In the genomic region with DNA sequence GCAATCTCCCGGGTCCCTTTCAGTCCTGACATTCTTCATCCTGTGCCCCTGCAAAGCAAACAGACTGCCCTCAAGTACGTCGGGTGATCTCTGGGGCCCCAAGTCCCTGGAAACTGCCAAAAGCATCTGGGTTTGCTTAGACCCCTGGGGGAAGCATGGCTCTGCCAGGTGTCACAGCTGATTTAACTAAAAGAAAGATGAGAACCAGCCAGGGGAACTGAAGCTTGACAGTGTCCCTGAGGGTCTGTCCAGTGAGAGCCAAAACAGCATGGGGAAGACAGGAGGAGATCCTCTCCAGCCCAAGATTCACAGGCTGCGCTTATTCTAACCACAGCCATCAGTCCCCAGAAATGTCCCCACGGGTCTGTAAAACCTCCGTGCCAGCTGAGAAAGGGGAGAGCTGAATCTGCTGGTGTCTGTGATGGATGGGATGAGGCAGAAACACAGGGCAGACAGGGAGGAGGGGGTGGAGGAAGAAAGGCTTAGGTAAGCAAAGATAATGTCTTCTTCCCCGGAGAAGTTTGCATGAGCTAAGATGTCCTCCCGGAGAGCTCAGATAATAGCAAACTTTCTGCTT, we compare ENCODE assay signal across 16 cellular contexts. TPM values are rescaled to one million over a fixed set of nuclear protein-coding genes. Genes with fewer than 3 reads are reported as not detected.
DNase-seq lines count a peak whose midpoint lies in the region; ATAC-seq and TF ChIP-seq lines count a peak whose summit lies in the region.
"Had no signal": no experiment of that assay in that cellular context is flagged by ENCODE, and none has a peak within 500 bp of the region (broad histone marks: within the 10 kb centered on the region; RNA-seq: fewer than 3 reads in every experiment).

No MANE protein-coding gene starts in this region.

- TF ChIP-seq RAD21 in SK-N-SH (IDR thresholded peaks at IDR 0.05; ENCODE audit: low read length): no peak; the same call in 1 of the 2 replicates

- H4K20me1 ChIP-seq in SK-N-SH (ENCODE audit: insufficient read depth): no peaks in the 10 kb centered on the region

- H3K27ac Mint-ChIP-seq in neural crest cell (ENCODE audit: unreplicated experiment): peak overlapping the region; percentile 30
- H3K27ac Mint-ChIP-seq: activated naive CD8-positive, alpha-beta T cell treated with anti-CD3 and anti-CD28 coated beads, Interleukin-2, amount 50 U/mL, for 24 hours; CD4-positive, alpha-beta memory T cell; natural killer cell treated with Interleukin-12 subunit alpha and Interleukin-12 subunit beta and Interleukin-15 and Interleukin-18, amount 100 ng/mL, for 72 hours had no signal

- no peaks in the 10 kb centered on the region for H3K27me3 Mint-ChIP-seq in neural crest cell (ENCODE audit: low read depth)

- CTCF ChIA-PET in SK-N-SH (lab: Yijun Ruan, JAX): interaction anchor here (0.7 to 1.3 kb wide), 4 partner anchors 10 to 273 kb away, joined by 3 to 6 read pairs (median 4); no protein-coding TSS in a partner anchor

- H3K9me3 Mint-ChIP-seq in neural crest cell: peaks cover 7% of the 10 kb centered on the region
- H3K9me3 Mint-ChIP-seq: natural killer cell treated with Interleukin-12 subunit alpha and Interleukin-12 subunit beta and Interleukin-15 and Interleukin-18, amount 100 ng/mL, for 72 hours had no signal

- H3K9me2 ChIP-seq in SK-N-SH: no peaks in the 10 kb centered on the region

- DNase-seq in BE2C: peak; percentile 81
- DNase-seq in NB4 (ENCODE audit: low read depth): peak; percentile 30
- DNase-seq in SK-N-SH: peak; percentile 82
- no peak for DNase-seq in neural crest cell (ENCODE audit: low read depth, low spot score)
- no peak for DNase-seq in COLO668 (lab: John Stamatoyannopoulos, UW; ENCODE audit: unreplicated experiment)
- no peak for DNase-seq in activated CD4-positive, alpha-beta T cell treated with anti-CD3 and anti-CD28 coated beads for 4 hours
- DNase-seq: ACHN; activated naive CD8-positive, alpha-beta T cell treated with anti-CD3 and anti-CD28 coated beads, Interleukin-2, amount 50 U/mL, for 24 hours; CD4-positive, alpha-beta memory T cell; NCI-H1694; NCI-H524; stimulated activated CD4-positive, alpha-beta T cell treated with anti-CD3 and anti-CD28 coated beads, Interleukin-12 subunit alpha, Interleukin-12 subunit beta, amount 100 ng/mL, for 4 hours had no signal

- no peak for TF ChIP-seq CTCF in BE2C (IDR thresholded peaks at IDR 0.05; ENCODE audit: low read depth, low read length)
- TF ChIP-seq CTCF in NB4 (IDR thresholded peaks at IDR 0.05; ENCODE audit: low read depth, low read length): no peak
- no peak for TF ChIP-seq CTCF in SK-N-SH (IDR thresholded peaks at IDR 0.05)
- TF ChIP-seq CTCF in neural crest cell (conservative IDR thresholded peaks at IDR 0.05): no peak

- WGBS in SK-N-SH (ENCODE audit: low lambda C conversion rate): 22% methylated on average over 8 of the region's 8 CpGs

- ATAC-seq in HG02884 (IDR thresholded peaks at IDR 0.05; ENCODE audit: unreplicated experiment): no peak
- no peak for ATAC-seq in HG02798 (IDR thresholded peaks at IDR 0.05; ENCODE audit: poor library complexity, unreplicated experiment)
- ATAC-seq: activated naive CD8-positive, alpha-beta T cell treated with anti-CD3 and anti-CD28 coated beads, Interleukin-2, amount 50 U/mL, for 24 hours; natural killer cell treated with Interleukin-12 subunit alpha and Interleukin-12 subunit beta and Interleukin-15 and Interleukin-18, amount 100 ng/mL, for 72 hours had no signal

- H3K27ac ChIP-seq in SK-N-SH (ENCODE audit: low read depth in 2 of 2, low read length in 1 of 2): peak overlapping the region in 1 of 2 experiments; percentile 67; a peak in 2 of 4 replicates
- H3K27ac ChIP-seq: vagina had no signal

- no peaks in the 10 kb centered on the region for H3K79me2 ChIP-seq in SK-N-SH (ENCODE audit: insufficient read depth)

- peak in 1 of 2 experiments; percentile 93; a peak in 2 of 4 replicates for TF ChIP-seq EP300 in SK-N-SH (IDR thresholded peaks at IDR 0.05; ENCODE audit: borderline replicate concordance in 1 of 2, low read depth in 1 of 2, low read length in 1 of 2)

- H3F3A ChIP-seq in SK-N-SH (replicated peaks; ENCODE audit: insufficient read depth): no peaks in the 10 kb centered on the region

- no peak overlapping the region for H3K4me2 ChIP-seq in SK-N-SH

- POLR2A ChIA-PET in SK-N-SH (lab: Yijun Ruan, JAX): no interaction called here

- H2AFZ ChIP-seq in SK-N-SH (ENCODE audit: low read depth): no peak overlapping the region

- peak overlapping the region; percentile 36 for H3K4me3 ChIP-seq in BE2C (ENCODE audit: low read depth, low read length)
- no peak overlapping the region for H3K4me3 ChIP-seq in NB4 (ENCODE audit: low read depth, low read length)
- no peak overlapping the region for H3K4me3 ChIP-seq in SK-N-SH (ENCODE audit: low read depth in 2 of 2, low read length in 1 of 2)
- H3K4me3 ChIP-seq: vagina had no signal

- TF ChIP-seq POLR2A in NB4 (IDR thresholded peaks at IDR 0.05; ENCODE audit: extremely low read depth, insufficient read length): no peak

- peaks cover 5% of the 10 kb centered on the region for H3K36me3 Mint-ChIP-seq in neural crest cell (ENCODE audit: low read depth)
- H3K36me3 Mint-ChIP-seq: CD4-positive, alpha-beta memory T cell; natural killer cell treated with Interleukin-12 subunit alpha and Interleukin-12 subunit beta and Interleukin-15 and Interleukin-18, amount 100 ng/mL, for 72 hours had no signal

- H3K27me3 ChIP-seq in BE2C (no peaks in the 10 kb centered on the region), SK-N-SH (ENCODE audit: insufficient read depth) (no peaks in the 10 kb centered on the region; the same call in 1 of the 2 replicates)
- H3K27me3 ChIP-seq: vagina had no signal

- H3K4me3 Mint-ChIP-seq in neural crest cell: no peak overlapping the region
- H3K4me3 Mint-ChIP-seq: activated naive CD8-positive, alpha-beta T cell treated with anti-CD3 and anti-CD28 coated beads, Interleukin-2, amount 50 U/mL, for 24 hours; CD4-positive, alpha-beta memory T cell; natural killer cell treated with Interleukin-12 subunit alpha and Interleukin-12 subunit beta and Interleukin-15 and Interleukin-18, amount 100 ng/mL, for 72 hours had no signal

- H3K4me1 Mint-ChIP-seq in neural crest cell: peaks cover 9% of the 10 kb centered on the region
- H3K4me1 Mint-ChIP-seq: CD4-positive, alpha-beta memory T cell had no signal

- H3K9ac ChIP-seq in SK-N-SH: no peak overlapping the region

- H3K36me3 ChIP-seq in BE2C (no peaks in the 10 kb centered on the region), SK-N-SH (replicated peaks in 1 of 2; ENCODE audit: control insufficient read depth in 1 of 2, insufficient read depth in 2 of 2, low read length in 1 of 2) (no peaks in the 10 kb centered on the region)
- H3K36me3 ChIP-seq: vagina had no signal

- H3K9me3 ChIP-seq in BE2C: no peaks in the 10 kb centered on the region
- no peaks in the 10 kb centered on the region for H3K9me3 ChIP-seq in SK-N-SH
- H3K9me3 ChIP-seq: vagina had no signal

- peaks cover 23% of the 10 kb centered on the region for H3K4me1 ChIP-seq in BE2C
- peaks cover 0 to 10% of the 10 kb centered on the region in 2 experiments; a peak in 2 of 4 replicates for H3K4me1 ChIP-seq in SK-N-SH (ENCODE audit: control insufficient read depth in 1 of 2, insufficient read depth in 2 of 2, low read depth in 1 of 2, low read length in 1 of 2)
- H3K4me1 ChIP-seq: vagina had no signal

TF ChIP-seq in SK-N-SH, 30 proteins besides CTCF, POLR2A, EP300 and RAD21 (continues in another document):
- TF ChIP-seq TAF1 (IDR thresholded peaks at IDR 0.05; ENCODE audit: borderline replicate concordance, low read depth, low read length) (no peak), TEAD4 (IDR thresholded peaks at IDR 0.05; ENCODE audit: borderline replicate concordance, insufficient read depth) (no peak), FOSL2 (IDR thresholded peaks at IDR 0.05; ENCODE audit: borderline replicate concordance, low read depth) (no peak), RFX5 (IDR thresholded peaks at IDR 0.05; ENCODE audit: low read length) (no peak), PBX3 (IDR thresholded peaks at IDR 0.05) (no peak), TCF12 (IDR thresholded peaks at IDR 0.05) (peak; percentile 43; the same call in 1 of the 2 replicates), CHD2 (IDR thresholded peaks at IDR 0.05; ENCODE audit: low read length, partially characterized antibody) (peak; percentile 53), ELF1 (IDR thresholded peaks at IDR 0.05) (no peak), JUND (IDR thresholded peaks at IDR 0.05) (no peak), POLR2AphosphoS5 (IDR thresholded peaks at IDR 0.05; ENCODE audit: low read depth, low read length) (no peak), RXRA (IDR thresholded peaks at IDR 0.05; ENCODE audit: borderline replicate concordance, low read depth) (no peak), RCOR1 (IDR thresholded peaks at IDR 0.05; ENCODE audit: low read length) (peak; percentile 88)
- TF ChIP-seq, protein P1, sequence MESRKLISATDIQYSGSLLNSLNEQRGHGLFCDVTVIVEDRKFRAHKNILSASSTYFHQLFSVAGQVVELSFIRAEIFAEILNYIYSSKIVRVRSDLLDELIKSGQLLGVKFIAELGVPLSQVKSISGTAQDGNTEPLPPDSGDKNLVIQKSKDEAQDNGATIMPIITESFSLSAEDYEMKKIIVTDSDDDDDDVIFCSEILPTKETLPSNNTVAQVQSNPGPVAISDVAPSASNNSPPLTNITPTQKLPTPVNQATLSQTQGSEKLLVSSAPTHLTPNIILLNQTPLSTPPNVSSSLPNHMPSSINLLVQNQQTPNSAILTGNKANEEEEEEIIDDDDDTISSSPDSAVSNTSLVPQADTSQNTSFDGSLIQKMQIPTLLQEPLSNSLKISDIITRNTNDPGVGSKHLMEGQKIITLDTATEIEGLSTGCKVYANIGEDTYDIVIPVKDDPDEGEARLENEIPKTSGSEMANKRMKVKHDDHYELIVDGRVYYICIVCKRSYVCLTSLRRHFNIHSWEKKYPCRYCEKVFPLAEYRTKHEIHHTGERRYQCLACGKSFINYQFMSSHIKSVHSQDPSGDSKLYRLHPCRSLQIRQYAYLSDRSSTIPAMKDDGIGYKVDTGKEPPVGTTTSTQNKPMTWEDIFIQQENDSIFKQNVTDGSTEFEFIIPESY (IDR thresholded peaks at IDR 0.05; ENCODE audit: borderline replicate concordance, low read depth): no peak

RNA-seq across cellular contexts. Expression of gene CCDC3, which starts 21.3 kb away (rescaled TPM):
- polyA plus RNA-seq in BE2C (2012; ENCODE audit: insufficient read depth, insufficient read length, low read depth): 0.14 TPM
- 0.02 and 0.05 TPM in 2 replicates for polyA plus RNA-seq in SK-N-SH (2012; rRNA removed)
- 0.04 and 0.05 TPM in 2 replicates for polyA plus RNA-seq in SK-N-SH (2012; cell fraction: cytosol; rRNA removed)
- 0.04 and 0.06 TPM in 2 replicates for polyA plus RNA-seq in SK-N-SH (2012; cell fraction: nucleus; rRNA removed)
- 6.1 and 6.4 TPM in 2 replicates for total RNA-seq in neural crest cell
- total RNA-seq: CD4-positive, alpha-beta memory T cell had no signal
- polyA plus RNA-seq: CD4-positive, alpha-beta memory T cell had no signal

Comparison
In these comparisons a context has a peak if more than half of its experiments do, and no peak if none do; other contexts are left out.
1. DNase-seq: peak in BE2C (single experiment), NB4 (single experiment) and SK-N-SH (single experiment); none in neural crest cell (single experiment), COLO668 (single experiment) and activated CD4-positive, alpha-beta T cell treated with anti-CD3 and anti-CD28 coated beads for 4 hours (0 of 2).